In genomic region chr18:398866-399637, GRCh38 we compare ENCODE assay signal across 17 cellular contexts.
DNase-seq lines count a peak whose midpoint lies in the region; ATAC-seq and TF ChIP-seq lines count a peak whose summit lies in the region.
"Had no signal": no experiment of that assay in that cellular context is flagged by ENCODE, and none has a peak within 500 bp of the region (broad histone marks: within the 10 kb centered on the region; RNA-seq: fewer than 3 reads in every experiment).

No MANE protein-coding gene starts in this region.

- no peaks in the 10 kb centered on the region for H3K79me2 ChIP-seq in hepatocyte

- no peaks in the 10 kb centered on the region for H3K9me3 Mint-ChIP-seq in activated CD4-positive, alpha-beta memory T cell treated with anti-CD3 and anti-CD28 coated beads for 36 hours
- no peaks in the 10 kb centered on the region for H3K9me3 Mint-ChIP-seq in activated CD4-positive, alpha-beta T cell treated with anti-CD3 and anti-CD28 coated beads, Interleukin-2, amount 10 ng/mL, durations not matched to agents 24 days and 14 days
- H3K9me3 Mint-ChIP-seq: memory B cell had no signal

- H3K4me1 Mint-ChIP-seq in activated CD4-positive, alpha-beta memory T cell treated with anti-CD3 and anti-CD28 coated beads for 36 hours (ENCODE audit: low read depth), result no peaks in the 10 kb centered on the region
- no peaks in the 10 kb centered on the region for H3K4me1 Mint-ChIP-seq in activated CD4-positive, alpha-beta T cell treated with anti-CD3 and anti-CD28 coated beads, Interleukin-2, amount 10 ng/mL, durations not matched to agents 24 days and 14 days
- H3K4me1 Mint-ChIP-seq: memory B cell, T-helper 17 cell had no signal

- peaks cover 10% of the 10 kb centered on the region for H3K27me3 Mint-ChIP-seq in activated CD4-positive, alpha-beta memory T cell treated with anti-CD3 and anti-CD28 coated beads for 36 hours
- peaks cover 9% of the 10 kb centered on the region for H3K27me3 Mint-ChIP-seq in activated CD4-positive, alpha-beta T cell treated with anti-CD3 and anti-CD28 coated beads, Interleukin-2, amount 10 ng/mL, durations not matched to agents 24 days and 14 days
- H3K27me3 Mint-ChIP-seq: memory B cell had no signal

- intact Hi-C loops in activated CD4-positive, alpha-beta memory T cell treated with anti-CD3 and anti-CD28 coated beads for 36 hours (cut with micrococcal nuclease), result no loop called here
- intact Hi-C loops in activated CD4-positive, alpha-beta T cell treated with anti-CD3 and anti-CD28 coated beads, Interleukin-2, amount 10 ng/mL, durations not matched to agents 24 days and 14 days (cut with micrococcal nuclease), result no loop called here

- H3K4me2 ChIP-seq in hepatocyte, result peak overlapping the region; percentile 30

- H4K20me1 ChIP-seq in hepatocyte (ENCODE audit: insufficient read depth, poor library complexity, severe bottlenecking), result no peaks in the 10 kb centered on the region

- no peak for ATAC-seq in GM18511 (IDR thresholded peaks at IDR 0.05; ENCODE audit: unreplicated experiment)
- ATAC-seq: Right ventricle myocardium inferior, T-helper 17 cell had no signal

- peak overlapping the region; percentile 79 for H3K27ac ChIP-seq in 22Rv1
- peak overlapping the region; percentile 76 for H3K27ac ChIP-seq in hepatocyte
- H3K27ac ChIP-seq: right atrium auricular region had no signal

- WGBS in hepatocyte (ENCODE audit: low lambda C conversion rate, missing lambda C conversion rate), result 46% methylated on average over 8 of the region's 8 CpGs

- H3K9me2 ChIP-seq in hepatocyte (replicated peaks; ENCODE audit: insufficient read depth), result no peaks in the 10 kb centered on the region

- CTCF ChIA-PET in activated CD4-positive, alpha-beta memory T cell treated with anti-CD3 and anti-CD28 coated beads for 36 hours (lab: Charles Lee), result no interaction called here

- H3K27me3 ChIP-seq in hepatocyte, result no peaks in the 10 kb centered on the region
- H3K27me3 ChIP-seq: right atrium auricular region had no signal

- DNase-seq in DMS53 treated with DMSO at 0.1 percent for 48 hours (lab: John Stamatoyannopoulos, UW; ENCODE audit: unreplicated experiment) (peak; percentile 27), NCI-H69 (lab: John Stamatoyannopoulos, UW) (peak; percentile 99), hepatocyte (ENCODE audit: low spot score) (no peak)
- no peak for DNase-seq in activated CD4-positive, alpha-beta memory T cell treated with anti-CD3 and anti-CD28 coated beads for 36 hours
- DNase-seq in activated naive CD4-positive, alpha-beta T cell treated with anti-CD3 and anti-CD28 coated beads, Interleukin-2, amount 50 U/mL, for 16 hours, result no peak
- no peak for DNase-seq in activated CD4-positive, alpha-beta T cell treated with anti-CD3 and anti-CD28 coated beads, Interleukin-2, amount 10 ng/mL, durations not matched to agents 24 days and 14 days
- DNase-seq: activated gamma-delta T cell, anterior cingulate cortex, DMS153, MM.1S, NCI-H2029, T-helper 17 cell had no signal

- H3K27ac Mint-ChIP-seq in activated CD4-positive, alpha-beta memory T cell treated with anti-CD3 and anti-CD28 coated beads for 36 hours, result no peak overlapping the region
- no peak overlapping the region for H3K27ac Mint-ChIP-seq in activated CD4-positive, alpha-beta T cell treated with anti-CD3 and anti-CD28 coated beads, Interleukin-2, amount 10 ng/mL, durations not matched to agents 24 days and 14 days
- H3K27ac Mint-ChIP-seq: memory B cell, T-helper 17 cell had no signal

- POLR2A ChIA-PET in activated CD4-positive, alpha-beta memory T cell treated with anti-CD3 and anti-CD28 coated beads for 36 hours (lab: Charles Lee), result no interaction called here

- H3K4me1 ChIP-seq in hepatocyte (ENCODE audit: insufficient read depth), result peaks cover 57% of the 10 kb centered on the region

- H3K4me3 Mint-ChIP-seq in activated CD4-positive, alpha-beta memory T cell treated with anti-CD3 and anti-CD28 coated beads for 36 hours, result no peak overlapping the region
- no peak overlapping the region for H3K4me3 Mint-ChIP-seq in activated CD4-positive, alpha-beta T cell treated with anti-CD3 and anti-CD28 coated beads, Interleukin-2, amount 10 ng/mL, durations not matched to agents 24 days and 14 days
- H3K4me3 Mint-ChIP-seq: memory B cell, T-helper 17 cell had no signal

- TF ChIP-seq CTCF in 22Rv1 (IDR thresholded peaks at IDR 0.05) (no peak), hepatocyte (IDR thresholded peaks at IDR 0.05; ENCODE audit: poor library complexity) (no peak)

- no peak overlapping the region for H2AFZ ChIP-seq in hepatocyte

- H3K36me3 ChIP-seq in hepatocyte (replicated peaks; ENCODE audit: insufficient read depth, low read depth), result no peaks in the 10 kb centered on the region
- H3K36me3 ChIP-seq: right atrium auricular region had no signal

- H3K36me3 Mint-ChIP-seq in activated CD4-positive, alpha-beta memory T cell treated with anti-CD3 and anti-CD28 coated beads for 36 hours, result no peaks in the 10 kb centered on the region
- H3K36me3 Mint-ChIP-seq in activated CD4-positive, alpha-beta T cell treated with anti-CD3 and anti-CD28 coated beads, Interleukin-2, amount 10 ng/mL, durations not matched to agents 24 days and 14 days (ENCODE audit: low read depth), result no peaks in the 10 kb centered on the region
- H3K36me3 Mint-ChIP-seq: memory B cell had no signal

- H3K9me3 ChIP-seq in hepatocyte (ENCODE audit: low read depth), result no peaks in the 10 kb centered on the region
- H3K9me3 ChIP-seq: right atrium auricular region had no signal

- no peak overlapping the region for H3K4me3 ChIP-seq in hepatocyte
- H3K4me3 ChIP-seq: right atrium auricular region had no signal

Comparison
In these comparisons a context has a peak if more than half of its experiments do, and no peak if none do; other contexts are left out.
1. DNase-seq: peak in DMS53 treated with DMSO at 0.1 percent for 48 hours (single experiment) and NCI-H69 (single experiment); none in hepatocyte (single experiment), activated CD4-positive, alpha-beta memory T cell treated with anti-CD3 and anti-CD28 coated beads for 36 hours (single experiment), activated naive CD4-positive, alpha-beta T cell treated with anti-CD3 and anti-CD28 coated beads, Interleukin-2, amount 50 U/mL, for 16 hours (single experiment) and activated CD4-positive, alpha-beta T cell treated with anti-CD3 and anti-CD28 coated beads, Interleukin-2, amount 10 ng/mL, durations not matched to agents 24 days and 14 days (single experiment).